Comparison of ENCODE assay signal across 11 cellular contexts in genomic region chr7:151408498-151408838, GRCh38. TPM values are rescaled to one million over a fixed set of nuclear protein-coding genes. Genes with fewer than 3 reads are reported as not detected.
DNase-seq lines count a peak whose midpoint lies in the region; ATAC-seq and TF ChIP-seq lines count a peak whose summit lies in the region.
"Had no signal": no experiment of that assay in that cellular context is flagged by ENCODE, and none has a peak within 500 bp of the region (broad histone marks: within the 10 kb centered on the region; RNA-seq: fewer than 3 reads in every experiment).

No MANE protein-coding gene starts in this region.

- no peaks in the 10 kb centered on the region for H3K9me3 Mint-ChIP-seq in T-cell
- H3K9me3 Mint-ChIP-seq in endothelial cell (ENCODE audit: unreplicated experiment): no peaks in the 10 kb centered on the region
- no peaks in the 10 kb centered on the region for H3K9me3 Mint-ChIP-seq in osteocyte (ENCODE audit: unreplicated experiment)

- no peaks in the 10 kb centered on the region for H3K9me2 ChIP-seq in DOHH2 (replicated peaks; ENCODE audit: control insufficient read depth, low read length)

- peaks cover 9% of the 10 kb centered on the region for H3K4me1 ChIP-seq in DOHH2 (ENCODE audit: control insufficient read depth, low read length)

- no peaks in the 10 kb centered on the region for H4K20me1 ChIP-seq in DOHH2 (ENCODE audit: control insufficient read depth, insufficient read depth, low read depth, low read length)

- POLR2A ChIA-PET in T-cell (lab: Charles Lee): no interaction called here

- no peak for DNase-seq in T-cell
- no peak for DNase-seq in endothelial cell (ENCODE audit: low spot score)
- no peak for DNase-seq in osteocyte (ENCODE audit: extremely low spot score, unreplicated experiment)
- DNase-seq in inferior parietal cortex (ENCODE audit: extremely low spot score): no peak
- DNase-seq: GM23248 had no signal

- no peaks in the 10 kb centered on the region for H3K79me2 ChIP-seq in DOHH2 (ENCODE audit: control insufficient read depth, low read length)

- no peaks in the 10 kb centered on the region for H3K9me3 ChIP-seq in DOHH2 (ENCODE audit: control insufficient read depth, insufficient read depth, low read length)
- H3K9me3 ChIP-seq: SJSA1 had no signal

- H3K27me3 ChIP-seq in DOHH2 (ENCODE audit: control insufficient read depth, low read length): peaks cover 31% of the 10 kb centered on the region

- no peak overlapping the region for H3K27ac ChIP-seq in DOHH2 (ENCODE audit: low read depth, low read length)
- H3K27ac ChIP-seq: GM23248, HL-60, SJSA1 had no signal

- H3K36me3 ChIP-seq in DOHH2 (ENCODE audit: control insufficient read depth, low read length): no peaks in the 10 kb centered on the region
- H3K36me3 ChIP-seq: SJSA1 had no signal

- TF ChIP-seq CTCF in DOHH2 (IDR thresholded peaks at IDR 0.05; ENCODE audit: low read depth, low read length, poor library complexity, severe bottlenecking) (no peak), endothelial cell (IDR thresholded peaks at IDR 0.05; ENCODE audit: unreplicated experiment) (no peak), osteocyte (IDR thresholded peaks at IDR 0.05) (no peak)

- H3K27me3 Mint-ChIP-seq in T-cell (peaks cover 8 to 30% of the 10 kb centered on the region in 2 donors), endothelial cell (ENCODE audit: unreplicated experiment) (peaks cover 25% of the 10 kb centered on the region), osteocyte (ENCODE audit: unreplicated experiment) (peaks cover 50% of the 10 kb centered on the region)

- H3K4me3 Mint-ChIP-seq in T-cell (peak overlapping the region; percentile 76 to 82 (median 78)), endothelial cell (ENCODE audit: unreplicated experiment) (peak overlapping the region; percentile 95), osteocyte (ENCODE audit: unreplicated experiment) (peak overlapping the region; percentile 53)

- no peaks in the 10 kb centered on the region for H3F3A ChIP-seq in DOHH2 (ENCODE audit: control insufficient read depth, insufficient read depth)

- H3K4me3 ChIP-seq in DOHH2 (ENCODE audit: low read length): no peak overlapping the region
- H3K4me3 ChIP-seq: GM23248, SJSA1 had no signal

- peaks cover 27 to 49% (median 38%) of the 10 kb centered on the region in 3 donors for H3K4me1 Mint-ChIP-seq in T-cell
- H3K4me1 Mint-ChIP-seq in endothelial cell (ENCODE audit: unreplicated experiment): peaks cover 26% of the 10 kb centered on the region
- peaks cover 23% of the 10 kb centered on the region for H3K4me1 Mint-ChIP-seq in osteocyte (ENCODE audit: unreplicated experiment)

- ATAC-seq in T-cell (replicated peaks in 1 of 4): no peak
- ATAC-seq in HG02981 (IDR thresholded peaks at IDR 0.05; ENCODE audit: unreplicated experiment): no peak
- no peak for ATAC-seq in GM21576 (IDR thresholded peaks at IDR 0.05; ENCODE audit: unreplicated experiment)
- no peak for ATAC-seq in HG03196 (IDR thresholded peaks at IDR 0.05; ENCODE audit: unreplicated experiment)

- peak overlapping the region; percentile 87 to 93 for H3K27ac Mint-ChIP-seq in T-cell
- peak overlapping the region; percentile 97 for H3K27ac Mint-ChIP-seq in endothelial cell (ENCODE audit: unreplicated experiment)
- no peak overlapping the region for H3K27ac Mint-ChIP-seq in osteocyte (ENCODE audit: unreplicated experiment)

- CTCF ChIA-PET in T-cell (lab: Charles Lee): interaction anchor here in 1 of 2 donors (0.5 kb wide), 1 partner anchor 36 kb away, joined by 3 read pairs; no protein-coding TSS in a partner anchor

- H3K36me3 Mint-ChIP-seq in T-cell: peaks cover 4% of the 10 kb centered on the region
- H3K36me3 Mint-ChIP-seq in endothelial cell (ENCODE audit: low read depth, unreplicated experiment): peaks cover 7% of the 10 kb centered on the region
- H3K36me3 Mint-ChIP-seq in osteocyte (ENCODE audit: unreplicated experiment): no peaks in the 10 kb centered on the region

- peak overlapping the region; percentile 43 for H3K4me2 ChIP-seq in DOHH2 (ENCODE audit: low read length)

RNA-seq across cellular contexts. Expression of gene WDR86, which starts 1.4 kb away (rescaled TPM):
- 10 to 100 TPM in 3 of 5 donors, 1 to 10 TPM in 2; 3.1 to 26.0 (median 10.1) TPM for total RNA-seq in T-cell
- total RNA-seq in endothelial cell (ENCODE audit: unreplicated experiment): 57.0 TPM
- 0.39 TPM in 1 of 2 replicates, not detected in the other for total RNA-seq in osteocyte
- total RNA-seq: GM23248 had no signal

RNA-seq across cellular contexts. Expression of gene CRYGN, which starts 31.5 kb away (rescaled TPM):
- total RNA-seq in T-cell: 1 to 10 TPM in 2 of 5 donors, under 1 TPM in 1, not detected in 2; 0.98 to 1.8 (median 1.0) TPM
- total RNA-seq in endothelial cell (ENCODE audit: unreplicated experiment): not detected
- not detected in 2 replicates for total RNA-seq in osteocyte
- total RNA-seq: GM23248, SJSA1 had no signal
